In the genomic region with DNA sequence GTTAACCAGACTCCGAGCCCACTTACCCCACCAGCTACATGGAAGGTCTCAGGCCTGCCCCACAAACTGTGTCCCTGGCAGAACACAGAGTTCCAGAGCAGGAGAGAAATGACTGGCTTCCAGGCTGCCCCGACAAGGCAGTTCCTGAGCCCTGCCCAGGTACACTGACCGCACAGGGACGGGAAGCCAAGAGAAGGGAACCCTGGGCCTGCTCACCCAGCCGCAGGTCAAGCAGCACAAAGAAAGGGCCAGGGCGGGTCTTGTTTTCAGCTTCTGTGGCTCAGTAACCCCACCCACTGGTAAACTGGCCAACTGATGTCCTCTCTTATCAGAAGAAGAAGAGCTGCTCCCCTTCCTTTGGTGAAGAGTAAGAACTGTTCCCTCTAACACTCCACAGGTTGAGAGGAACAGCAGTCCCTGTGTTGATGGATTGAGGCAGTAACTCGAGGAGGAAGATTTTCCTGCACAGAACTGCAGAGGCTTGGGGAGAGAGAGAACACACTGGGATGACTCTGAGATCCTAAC, we compare ENCODE assay signal across 8 cellular contexts.
DNase-seq lines count a peak whose midpoint lies in the region; ATAC-seq and TF ChIP-seq lines count a peak whose summit lies in the region.

No MANE protein-coding gene starts in this region.

- H3K27ac Mint-ChIP-seq in activated naive CD8-positive, alpha-beta T cell treated with anti-CD3 and anti-CD28 coated beads for 36 hours: peak overlapping the region; percentile 85

- peak; percentile 54 for TF ChIP-seq POLR2A in GM18951 (IDR thresholded peaks at IDR 0.05; ENCODE audit: extremely low read depth, insufficient read depth, insufficient read length)
- TF ChIP-seq POLR2A in tibial nerve (IDR thresholded peaks at IDR 0.05): no peak

- no peaks in the 10 kb centered on the region for H3K9me3 ChIP-seq in tibial nerve

- H3K4me1 Mint-ChIP-seq in activated naive CD8-positive, alpha-beta T cell treated with anti-CD3 and anti-CD28 coated beads for 36 hours: peaks cover 75% of the 10 kb centered on the region

- H3K9me3 Mint-ChIP-seq in activated naive CD8-positive, alpha-beta T cell treated with anti-CD3 and anti-CD28 coated beads for 36 hours: no peaks in the 10 kb centered on the region

- no peaks in the 10 kb centered on the region for H3K27me3 ChIP-seq in tibial nerve

- in situ Hi-C loops in GM18951 (cut with MboI; ENCODE audit: low sequenced_read_pairs, unreplicated experiment): no loop called here

- TF ChIP-seq EP300 in tibial nerve (IDR thresholded peaks at IDR 0.05): peak in 1 of 2 donors; percentile 72

- peak; percentile 26 for ATAC-seq in HG03378 (IDR thresholded peaks at IDR 0.05; ENCODE audit: unreplicated experiment)
- ATAC-seq in left lobe of liver: peak; percentile 86

- WGBS in tibial nerve, 2 donors: 54 to 55% methylated on average over 6 to 7 of the region's 7 CpGs

- H3K4me1 ChIP-seq in tibial nerve: peaks cover 0 to 63% (median 35%) of the 10 kb centered on the region in 4 donors

- H3K4me3 Mint-ChIP-seq in activated naive CD8-positive, alpha-beta T cell treated with anti-CD3 and anti-CD28 coated beads for 36 hours: peak overlapping the region; percentile 30

- peak overlapping the region; percentile 41 to 85 (median 76) for H3K27ac ChIP-seq in tibial nerve

- H3K4me3 ChIP-seq in tibial nerve: no peak overlapping the region

- no peaks in the 10 kb centered on the region for H3K27me3 Mint-ChIP-seq in activated naive CD8-positive, alpha-beta T cell treated with anti-CD3 and anti-CD28 coated beads for 36 hours

- TF ChIP-seq CTCF in tibial nerve (IDR thresholded peaks at IDR 0.05): peak in 3 of 5 experiments; percentile 18 to 26 (median 21)

- H3K36me3 ChIP-seq in tibial nerve: peaks cover 0 to 27% (median 0%) of the 10 kb centered on the region in 3 donors

- peaks cover 52% of the 10 kb centered on the region for H3K36me3 Mint-ChIP-seq in activated naive CD8-positive, alpha-beta T cell treated with anti-CD3 and anti-CD28 coated beads for 36 hours

- DNase-seq in Ammon's horn (ENCODE audit: low spot score) (peak; percentile 61), left lobe of liver (ENCODE audit: low spot score) (peak; percentile 86), tibial nerve (ENCODE audit: low spot score in 2 of 2) (peak; percentile 51 to 68), T1000 (lab: John Stamatoyannopoulos, UW) (no peak), NCI-H524 treated with DMSO at 0.1 percent for 48 hours (lab: John Stamatoyannopoulos, UW) (no peak)
- no peak for DNase-seq in activated naive CD8-positive, alpha-beta T cell treated with anti-CD3 and anti-CD28 coated beads for 36 hours

Comparison
In these comparisons a context has a peak if more than half of its experiments do, and no peak if none do; other contexts are left out.
1. DNase-seq: peak in Ammon's horn (single experiment), left lobe of liver (single experiment) and tibial nerve (2 of 2); none in activated naive CD8-positive, alpha-beta T cell treated with anti-CD3 and anti-CD28 coated beads for 36 hours (single experiment), T1000 (single experiment) and NCI-H524 treated with DMSO at 0.1 percent for 48 hours (single experiment).